11 cellular contexts compared by ENCODE assay signal in genomic region chr1:2523891-2524609, GRCh38. TPM values are rescaled to one million over a fixed set of nuclear protein-coding genes. Genes with fewer than 3 reads are reported as not detected.
DNase-seq lines count a peak whose midpoint lies in the region; ATAC-seq and TF ChIP-seq lines count a peak whose summit lies in the region.
"Had no signal": no experiment of that assay in that cellular context is flagged by ENCODE, and none has a peak within 500 bp of the region (broad histone marks: within the 10 kb centered on the region; RNA-seq: fewer than 3 reads in every experiment).

No MANE protein-coding gene starts in this region.

- H3K27me3 Mint-ChIP-seq in activated CD8-positive, alpha-beta T cell treated with anti-CD3 and anti-CD28 coated beads, Interleukin-2, amount 10 ng/mL, durations not matched to agents 7 days and 5 days (ENCODE audit: low read depth) = peaks cover 9% of the 10 kb centered on the region
- H3K27me3 Mint-ChIP-seq in immature natural killer cell (ENCODE audit: low read depth in 3 of 3) = peaks cover 2 to 6% (median 4%) of the 10 kb centered on the region in 3 donors
- H3K27me3 Mint-ChIP-seq in type B pancreatic cell = peaks cover 13% of the 10 kb centered on the region

- H3K9me3 ChIP-seq in left ventricle myocardium inferior (replicated peaks) = no peaks in the 10 kb centered on the region

- TF ChIP-seq CTCF in left ventricle myocardium inferior (IDR thresholded peaks at IDR 0.05; ENCODE audit: borderline replicate concordance) (no peak), type B pancreatic cell (conservative IDR thresholded peaks at IDR 0.05) (no peak)

- H3K4me3 Mint-ChIP-seq in activated CD8-positive, alpha-beta T cell treated with anti-CD3 and anti-CD28 coated beads, Interleukin-2, amount 10 ng/mL, durations not matched to agents 7 days and 5 days = peak overlapping the region; percentile 81
- H3K4me3 Mint-ChIP-seq in immature natural killer cell (peak overlapping the region; percentile 72 to 97 (median 95)), type B pancreatic cell (peak overlapping the region; percentile 96)

- CTCF ChIA-PET in activated CD8-positive, alpha-beta T cell treated with anti-CD3 and anti-CD28 coated beads, Interleukin-2, amount 10 ng/mL, durations not matched to agents 7 days and 5 days (lab: Charles Lee) = interaction anchor here (0.7 to 4.2 kb wide), 18 partner anchors 9 to 329 kb away, joined by 3 to 51 read pairs (median 4); partner anchors contain the start of genes FAAP20, PEX10 and TNFRSF14

- POLR2A ChIA-PET in activated CD8-positive, alpha-beta T cell treated with anti-CD3 and anti-CD28 coated beads, Interleukin-2, amount 10 ng/mL, durations not matched to agents 7 days and 5 days (lab: Charles Lee) = interaction anchor here (1.0 to 4.8 kb wide), 10 partner anchors 14 to 111 kb away, joined by 3 to 96 read pairs (median 6); partner anchors contain the start of genes PEX10 and TNFRSF14

- peak overlapping the region; percentile 91 for H3K27ac Mint-ChIP-seq in activated CD8-positive, alpha-beta T cell treated with anti-CD3 and anti-CD28 coated beads, Interleukin-2, amount 10 ng/mL, durations not matched to agents 7 days and 5 days
- H3K27ac Mint-ChIP-seq in immature natural killer cell (peak overlapping the region; percentile 51 to 87 (median 82)), type B pancreatic cell (peak overlapping the region; percentile 20)

- DNase-seq in left ventricle myocardium inferior (no peak), cardiac septum (ENCODE audit: low spot score) (no peak), immature natural killer cell (no peak), type B pancreatic cell (ENCODE audit: extremely low spot score, unreplicated experiment) (no peak), NCI-H2171 (lab: John Stamatoyannopoulos, UW) (no peak), kidney tubule cell (ENCODE audit: low spot score) (no peak)
- DNase-seq in activated CD8-positive, alpha-beta T cell treated with anti-CD3 and anti-CD28 coated beads, Interleukin-2, amount 10 ng/mL, durations not matched to agents 7 days and 5 days = peak; percentile 87
- no peak for DNase-seq in stimulated activated CD4-positive, alpha-beta T cell treated with anti-CD3 and anti-CD28 coated beads, Interleukin-1b, Interleukin-23, amount 100 ng/mL, for 48 hours
- DNase-seq: NCI-H1048 had no signal

- no peaks in the 10 kb centered on the region for H3K27me3 ChIP-seq in left ventricle myocardium inferior (ENCODE audit: low read depth)

- ATAC-seq in activated CD8-positive, alpha-beta T cell treated with anti-CD3 and anti-CD28 coated beads, Interleukin-2, amount 10 ng/mL, durations not matched to agents 7 days and 5 days = peak; percentile 29

- H3K9me3 Mint-ChIP-seq in activated CD8-positive, alpha-beta T cell treated with anti-CD3 and anti-CD28 coated beads, Interleukin-2, amount 10 ng/mL, durations not matched to agents 7 days and 5 days (ENCODE audit: insufficient read depth) = no peaks in the 10 kb centered on the region
- H3K9me3 Mint-ChIP-seq in immature natural killer cell (no peaks in the 10 kb centered on the region), type B pancreatic cell (no peaks in the 10 kb centered on the region)

- no peak overlapping the region for H3K27ac ChIP-seq in left ventricle myocardium inferior (replicated peaks)

- intact Hi-C loops in left ventricle myocardium inferior (cut with micrococcal nuclease) (no loop called here), cardiac septum (cut with DNase I) (loop anchor here (10.0 kb wide), 2 partner anchors 121 to 209 kb away; no protein-coding TSS in a partner anchor)

- peak overlapping the region; percentile 96 for H3K4me3 ChIP-seq in left ventricle myocardium inferior
- H3K4me3 ChIP-seq: lung had no signal

- peaks cover 27% of the 10 kb centered on the region for H3K36me3 ChIP-seq in left ventricle myocardium inferior

- peaks cover 28% of the 10 kb centered on the region for H3K36me3 Mint-ChIP-seq in activated CD8-positive, alpha-beta T cell treated with anti-CD3 and anti-CD28 coated beads, Interleukin-2, amount 10 ng/mL, durations not matched to agents 7 days and 5 days (ENCODE audit: low read depth)
- H3K36me3 Mint-ChIP-seq in immature natural killer cell (peaks cover 3 to 9% (median 7%) of the 10 kb centered on the region in 3 donors), type B pancreatic cell (no peaks in the 10 kb centered on the region)

- H3K4me1 Mint-ChIP-seq in activated CD8-positive, alpha-beta T cell treated with anti-CD3 and anti-CD28 coated beads, Interleukin-2, amount 10 ng/mL, durations not matched to agents 7 days and 5 days (ENCODE audit: low read depth) = peaks cover 45% of the 10 kb centered on the region
- H3K4me1 Mint-ChIP-seq in immature natural killer cell (peaks cover 43 to 44% of the 10 kb centered on the region in 2 donors), type B pancreatic cell (ENCODE audit: unreplicated experiment) (peaks cover 20% of the 10 kb centered on the region)

- H3K4me1 ChIP-seq in left ventricle myocardium inferior = peaks cover 70% of the 10 kb centered on the region

RNA-seq across cellular contexts. Expression of gene PANK4, which starts 2.3 kb away (rescaled TPM):
- total RNA-seq in left ventricle myocardium inferior = 42.8 TPM
- total RNA-seq in cardiac septum = 37.1 TPM
- 10 to 100 TPM; 55.9 to 66.8 TPM for total RNA-seq in activated CD8-positive, alpha-beta T cell treated with anti-CD3 and anti-CD28 coated beads, Interleukin-2, amount 10 ng/mL, durations not matched to agents 7 days and 5 days
- 10 to 100 TPM in 1 of 3 donors, 1 to 10 TPM in 2; 9.1 to 23.3 (median 9.8) TPM for polyA plus RNA-seq in immature natural killer cell
- 36.4 and 49.1 TPM in 2 replicates for total RNA-seq in type B pancreatic cell (ENCODE audit: low replicate concordance)

RNA-seq across cellular contexts. Expression of gene HES5, which starts 6.0 kb away (rescaled TPM):
- 0.63 TPM for total RNA-seq in left ventricle myocardium inferior
- total RNA-seq in cardiac septum = 2.0 TPM
- not detected for total RNA-seq in activated CD8-positive, alpha-beta T cell treated with anti-CD3 and anti-CD28 coated beads, Interleukin-2, amount 10 ng/mL, durations not matched to agents 7 days and 5 days
- polyA plus RNA-seq in immature natural killer cell = not detected
- total RNA-seq in type B pancreatic cell (ENCODE audit: low replicate concordance) = 4.5 and 5.1 TPM in 2 replicates
- polyA plus RNA-seq: CD14-positive monocyte had no signal

RNA-seq across cellular contexts. Expression of gene TNFRSF14, which starts 32.1 kb away (rescaled TPM):
- 13.7 TPM for total RNA-seq in left ventricle myocardium inferior
- total RNA-seq in cardiac septum = 13.8 TPM
- total RNA-seq in activated CD8-positive, alpha-beta T cell treated with anti-CD3 and anti-CD28 coated beads, Interleukin-2, amount 10 ng/mL, durations not matched to agents 7 days and 5 days = 10 to 100 TPM; 85.8 to 86.5 TPM
- 10 to 100 TPM; 62.5 to 75.1 (median 63.8) TPM for polyA plus RNA-seq in immature natural killer cell
- 4.2 and 8.5 TPM in 2 replicates for total RNA-seq in type B pancreatic cell (ENCODE audit: low replicate concordance)

RNA-seq across cellular contexts. Expression of gene PLCH2, which starts 48.0 kb away (rescaled TPM):
- total RNA-seq in left ventricle myocardium inferior (0.16 TPM), cardiac septum (0.11 TPM), type B pancreatic cell (ENCODE audit: low replicate concordance) (0.67 and 0.82 TPM in 2 replicates)
- total RNA-seq in activated CD8-positive, alpha-beta T cell treated with anti-CD3 and anti-CD28 coated beads, Interleukin-2, amount 10 ng/mL, durations not matched to agents 7 days and 5 days = 10 to 100 TPM in 1 of 2 experiments, 1 to 10 TPM in 1; 9.8 to 11.8 TPM
- 1 to 10 TPM in 2 of 3 donors, not detected in 1; 2.9 to 5.1 TPM for polyA plus RNA-seq in immature natural killer cell
- polyA plus RNA-seq: CD14-positive monocyte had no signal

Comparison
In these comparisons a context has a peak if more than half of its experiments do, and no peak if none do; other contexts are left out.
1. H3K27ac Mint-ChIP-seq: peak in every context shown above with its lines; median percentile 91 in activated CD8-positive, alpha-beta T cell treated with anti-CD3 and anti-CD28 coated beads, Interleukin-2, amount 10 ng/mL, durations not matched to agents 7 days and 5 days; 82 in immature natural killer cell; 20 in type B pancreatic cell.